Comparison of ENCODE assay signal across 5 cellular contexts in the genomic region with DNA sequence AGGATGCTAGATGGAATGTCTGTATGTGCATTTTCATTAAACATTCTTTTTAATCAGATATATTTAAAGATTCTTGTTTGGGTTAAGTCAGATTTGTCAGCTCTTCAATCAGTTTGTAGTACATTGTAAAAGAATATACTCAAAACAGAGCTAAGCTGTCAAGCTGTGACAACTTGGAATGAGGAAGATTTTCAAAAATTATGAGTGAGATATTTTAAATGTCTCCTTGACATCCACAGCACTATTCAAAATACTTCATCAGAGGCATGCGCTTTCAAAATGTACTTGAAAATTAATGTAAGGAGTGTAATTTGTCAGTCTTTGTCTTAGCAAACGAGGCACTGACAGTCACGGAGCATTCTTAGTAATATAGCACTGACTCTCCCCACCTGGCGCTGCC.
"Had no signal": no experiment of that assay in that cellular context is flagged by ENCODE, and none has a peak within 500 bp of the region (broad histone marks: within the 10 kb centered on the region; RNA-seq: fewer than 3 reads in every experiment).

No MANE protein-coding gene starts in this region.

- H3K9me3 Mint-ChIP-seq: GM23338, H9, IgD-negative memory B cell had no signal

- H3K4me1 Mint-ChIP-seq: GM23338, IgD-negative memory B cell had no signal

- H3K27ac Mint-ChIP-seq: GM23338, H9, IgD-negative memory B cell had no signal

- H3K36me3 Mint-ChIP-seq: IgD-negative memory B cell had no signal

- H3K27me3 Mint-ChIP-seq: IgD-negative memory B cell had no signal

- H3K4me3 ChIP-seq: GM23338 had no signal

- DNase-seq: H9, HCEC 1CT, KG1 had no signal

- H3K4me3 Mint-ChIP-seq: GM23338, H9, IgD-negative memory B cell had no signal

- H3K4me2 ChIP-seq: GM23338 had no signal
